1 cellular context compared by ENCODE assay signal in the genomic region with DNA sequence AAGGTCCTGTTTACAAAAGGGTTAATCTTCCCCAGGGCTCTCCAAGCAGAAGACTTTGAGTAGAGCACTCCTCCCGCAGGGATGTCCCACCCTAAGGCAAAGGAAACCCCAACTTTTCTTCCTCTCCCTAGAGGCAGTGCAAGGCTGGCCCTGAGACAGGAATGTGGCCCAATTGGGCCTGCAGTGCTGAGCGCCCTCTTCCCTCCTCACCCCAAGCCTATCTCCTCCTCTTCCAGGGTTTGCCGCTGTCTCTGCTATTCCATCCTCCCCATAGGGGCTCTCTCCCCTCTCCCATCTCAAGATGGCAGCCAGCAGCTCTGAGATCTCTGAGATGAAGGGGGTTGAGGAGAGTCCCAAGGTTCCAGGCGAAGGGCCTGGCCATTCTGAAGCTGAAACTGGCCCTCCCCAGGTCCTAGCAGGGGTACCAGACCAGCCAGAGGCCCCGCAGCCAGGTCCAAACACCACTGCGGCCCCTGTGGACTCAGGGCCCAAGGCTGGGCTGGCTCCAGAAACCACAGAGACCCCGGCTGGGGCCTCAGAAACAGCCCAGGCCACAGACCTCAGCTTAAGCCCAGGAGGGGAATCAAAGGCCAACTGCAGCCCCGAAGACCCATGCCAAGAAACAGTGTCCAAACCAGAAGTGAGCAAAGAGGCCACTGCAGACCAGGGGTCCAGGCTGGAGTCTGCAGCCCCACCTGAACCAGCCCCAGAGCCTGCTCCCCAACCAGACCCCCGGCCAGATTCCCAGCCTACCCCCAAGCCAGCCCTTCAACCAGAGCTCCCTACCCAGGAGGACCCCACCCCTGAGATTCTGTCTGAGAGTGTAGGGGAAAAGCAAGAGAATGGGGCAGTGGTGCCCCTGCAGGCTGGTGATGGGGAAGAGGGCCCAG.
TF ChIP-seq lines count a peak whose summit lies in the region.

No MANE protein-coding gene starts in this region.

TF ChIP-seq in SK-N-SH treated with all-trans-retinoic acid at 6 μM for 48 hours, 23 proteins besides CTCF, POLR2A, EP300 and RAD21 (continued from another document):
- no peak for TF ChIP-seq PATZ1 (CRISPR knock-in tag; IDR thresholded peaks at IDR 0.05; ENCODE audit: borderline replicate concordance)
- TF ChIP-seq, protein P1, sequence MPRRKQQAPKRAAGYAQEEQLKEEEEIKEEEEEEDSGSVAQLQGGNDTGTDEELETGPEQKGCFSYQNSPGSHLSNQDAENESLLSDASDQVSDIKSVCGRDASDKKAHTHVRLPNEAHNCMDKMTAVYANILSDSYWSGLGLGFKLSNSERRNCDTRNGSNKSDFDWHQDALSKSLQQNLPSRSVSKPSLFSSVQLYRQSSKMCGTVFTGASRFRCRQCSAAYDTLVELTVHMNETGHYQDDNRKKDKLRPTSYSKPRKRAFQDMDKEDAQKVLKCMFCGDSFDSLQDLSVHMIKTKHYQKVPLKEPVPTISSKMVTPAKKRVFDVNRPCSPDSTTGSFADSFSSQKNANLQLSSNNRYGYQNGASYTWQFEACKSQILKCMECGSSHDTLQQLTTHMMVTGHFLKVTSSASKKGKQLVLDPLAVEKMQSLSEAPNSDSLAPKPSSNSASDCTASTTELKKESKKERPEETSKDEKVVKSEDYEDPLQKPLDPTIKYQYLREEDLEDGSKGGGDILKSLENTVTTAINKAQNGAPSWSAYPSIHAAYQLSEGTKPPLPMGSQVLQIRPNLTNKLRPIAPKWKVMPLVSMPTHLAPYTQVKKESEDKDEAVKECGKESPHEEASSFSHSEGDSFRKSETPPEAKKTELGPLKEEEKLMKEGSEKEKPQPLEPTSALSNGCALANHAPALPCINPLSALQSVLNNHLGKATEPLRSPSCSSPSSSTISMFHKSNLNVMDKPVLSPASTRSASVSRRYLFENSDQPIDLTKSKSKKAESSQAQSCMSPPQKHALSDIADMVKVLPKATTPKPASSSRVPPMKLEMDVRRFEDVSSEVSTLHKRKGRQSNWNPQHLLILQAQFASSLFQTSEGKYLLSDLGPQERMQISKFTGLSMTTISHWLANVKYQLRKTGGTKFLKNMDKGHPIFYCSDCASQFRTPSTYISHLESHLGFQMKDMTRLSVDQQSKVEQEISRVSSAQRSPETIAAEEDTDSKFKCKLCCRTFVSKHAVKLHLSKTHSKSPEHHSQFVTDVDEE (CRISPR knock-in tag; IDR thresholded peaks at IDR 0.05): no peak
